Comparison of ENCODE assay signal across 30 cellular contexts in the genomic region with DNA sequence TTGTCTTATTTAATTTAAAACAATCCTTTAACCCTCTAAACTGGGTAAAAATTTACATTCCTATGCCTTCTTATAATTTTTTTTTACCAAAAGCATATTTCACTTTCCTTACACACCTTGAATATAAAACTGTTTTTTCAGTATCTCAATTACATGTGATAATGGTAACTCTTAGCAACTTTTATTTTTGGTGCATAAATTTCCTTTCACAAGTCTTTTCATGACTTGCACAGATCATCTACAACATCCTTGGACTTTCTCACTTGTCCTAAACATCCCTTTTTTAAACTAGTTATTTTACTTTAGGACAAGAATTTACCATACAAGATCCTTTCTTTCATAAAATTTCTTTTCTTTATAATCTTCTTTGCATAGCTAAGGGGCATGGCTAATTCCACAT.
"Had no signal": no experiment of that assay in that cellular context is flagged by ENCODE, and none has a peak within 500 bp of the region (broad histone marks: within the 10 kb centered on the region; RNA-seq: fewer than 3 reads in every experiment).

No MANE protein-coding gene starts in this region.

- H3K36me3 ChIP-seq: WERI-Rb-1 had no signal

- DNase-seq: activated B cell treated with CpG ODN at 0.5 μM for 24 hours; activated CD4-positive, alpha-beta memory T cell treated with anti-CD3 and anti-CD28 coated beads for 36 hours; activated CD4-positive, alpha-beta memory T cell treated with anti-CD3 and anti-CD28 coated beads, Interleukin-2, amount 10 ng/mL, durations not matched to agents 7 days and 5 days; activated CD4-positive, alpha-beta T cell treated with anti-CD3 and anti-CD28 coated beads for 1 hour; activated CD4-positive, alpha-beta T cell treated with anti-CD3 and anti-CD28 coated beads for 36 hours; activated CD4-positive, alpha-beta T cell treated with anti-CD3 and anti-CD28 coated beads for 4 hours; activated CD4-positive, alpha-beta T cell treated with anti-CD3 and anti-CD28 coated beads for 48 hours; activated CD4-positive, alpha-beta T cell treated with anti-CD3 and anti-CD28 coated beads, Interleukin-2, amount 10 ng/mL, durations not matched to agents 24 days and 14 days; activated CD4-positive, alpha-beta T cell treated with anti-CD3 and anti-CD28 coated beads, Interleukin-2, amount 10 ng/mL, durations not matched to agents 7 days and 5 days; activated CD4-positive, alpha-beta T cell treated with anti-CD3 and anti-CD28 coated beads, Interleukin-2, amount 50 U/mL, for 1 hour; activated CD4-positive, alpha-beta T cell treated with anti-CD3 and anti-CD28 coated beads, Interleukin-2, amount 50 U/mL, for 4 hours; activated CD4-positive, alpha-beta T cell treated with anti-CD3 and anti-CD28 coated beads, Interleukin-2, amount 50 U/mL, for 48 hours; activated CD4-positive, CD25-positive, alpha-beta regulatory T cell; activated CD4-positive, CD25-positive, alpha-beta regulatory T cell treated with anti-CD3 and anti-CD28 coated beads, Interleukin-2, amount 50 U/mL, for 72 hours; activated CD8-positive, alpha-beta memory T cell treated with anti-CD3 and anti-CD28 coated beads for 24 hours; activated CD8-positive, alpha-beta memory T cell treated with anti-CD3 and anti-CD28 coated beads, Interleukin-2, amount 10 ng/mL, durations not matched to agents 7 days and 5 days; activated CD8-positive, alpha-beta memory T cell treated with anti-CD3 and anti-CD28 coated beads, Interleukin-2, amount 50 U/mL, for 4 hours; activated CD8-positive, alpha-beta memory T cell treated with anti-CD3 and anti-CD28 coated beads, Interleukin-2, amount 50 U/mL, for 48 hours; activated CD8-positive, alpha-beta T cell treated with anti-CD3 and anti-CD28 coated beads for 36 hours; activated CD8-positive, alpha-beta T cell treated with anti-CD3 and anti-CD28 coated beads, Interleukin-2, amount 10 ng/mL, durations not matched to agents 7 days and 5 days; activated T-cell treated with anti-CD3 and anti-CD28 coated beads for 4 hours; activated T-cell treated with anti-CD3 and anti-CD28 coated beads, Interleukin-2, amount 50 U/mL, for 1 hour; T-cell; T-helper 1 cell; T-helper 17 cell; T-helper 2 cell; T-helper 9 cell; T1000; WERI-Rb-1 had no signal

- H3K27ac ChIP-seq: VCaP, WERI-Rb-1 had no signal
